In the genomic region with DNA sequence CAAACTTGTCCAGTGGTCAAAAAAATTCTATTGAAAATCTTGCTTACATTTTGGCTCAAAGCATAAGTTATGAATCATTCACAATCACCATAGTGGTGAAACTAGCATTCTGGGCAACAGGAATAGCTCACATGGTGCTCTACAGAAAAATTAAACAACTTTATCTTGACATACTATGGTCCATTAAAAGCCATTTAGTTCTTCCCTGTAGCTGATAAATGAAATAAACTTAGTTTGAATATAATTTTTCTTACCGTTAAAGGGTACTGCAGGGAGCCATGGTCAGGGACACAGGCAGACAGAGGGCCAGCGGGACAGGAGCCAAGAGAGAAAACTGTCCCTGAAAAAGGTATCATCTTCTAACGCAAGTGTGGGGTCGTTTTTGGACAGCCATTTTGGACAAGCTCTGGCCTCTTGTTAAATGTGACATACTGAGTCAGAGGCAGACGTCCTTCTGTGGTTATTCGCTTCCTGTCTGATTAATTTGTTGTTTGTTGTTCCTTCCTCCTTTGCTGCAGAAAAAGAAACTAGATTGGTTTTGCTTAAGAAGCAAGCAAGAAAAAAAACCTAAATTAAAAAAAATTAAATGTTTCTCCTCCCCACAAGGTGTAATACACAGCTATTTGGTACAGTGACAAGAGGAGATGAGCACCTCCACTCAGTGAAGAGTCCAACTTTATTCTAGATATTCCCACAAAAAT, we compare ENCODE assay signal across 8 cellular contexts. TPM values are rescaled to one million over a fixed set of nuclear protein-coding genes. Genes with fewer than 3 reads are reported as not detected.
DNase-seq lines count a peak whose midpoint lies in the region; ATAC-seq and TF ChIP-seq lines count a peak whose summit lies in the region.

A gene with protein sequence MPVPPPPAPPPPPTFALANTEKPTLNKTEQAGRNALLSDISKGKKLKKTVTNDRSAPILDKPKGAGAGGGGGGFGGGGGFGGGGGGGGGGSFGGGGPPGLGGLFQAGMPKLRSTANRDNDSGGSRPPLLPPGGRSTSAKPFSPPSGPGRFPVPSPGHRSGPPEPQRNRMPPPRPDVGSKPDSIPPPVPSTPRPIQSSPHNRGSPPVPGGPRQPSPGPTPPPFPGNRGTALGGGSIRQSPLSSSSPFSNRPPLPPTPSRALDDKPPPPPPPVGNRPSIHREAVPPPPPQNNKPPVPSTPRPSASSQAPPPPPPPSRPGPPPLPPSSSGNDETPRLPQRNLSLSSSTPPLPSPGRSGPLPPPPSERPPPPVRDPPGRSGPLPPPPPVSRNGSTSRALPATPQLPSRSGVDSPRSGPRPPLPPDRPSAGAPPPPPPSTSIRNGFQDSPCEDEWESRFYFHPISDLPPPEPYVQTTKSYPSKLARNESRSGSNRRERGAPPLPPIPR (minus strand): TSS at position 458 of the 701 bp plus-strand sequence. CDS start 12,231 bp downstream, outside the sequence.

- no peaks in the 10 kb centered on the region for H3K9me3 ChIP-seq in SJCRH30 (replicated peaks)
- H3K9me3 ChIP-seq in lung (ENCODE audit: control insufficient read depth in 2 of 2, insufficient read depth in 1 of 2, low read length in 1 of 2), result no peaks in the 10 kb centered on the region

- in situ Hi-C loops in brain microvascular endothelial cell (cut with HindIII; ENCODE audit: low pct_ligation_motif_present, low sequenced_read_pairs), result loop anchor here (25.0 kb wide), 1 partner anchor 90 kb away; no protein-coding TSS in a partner anchor

- H3K4me1 ChIP-seq in SJCRH30 (peaks cover 13% of the 10 kb centered on the region), lung (ENCODE audit: control insufficient read depth in 2 of 2, insufficient read depth in 2 of 2, low read length in 2 of 2) (peaks cover 0 to 6% of the 10 kb centered on the region in 2 donors)

- H3K36me3 ChIP-seq in SJCRH30 (no peaks in the 10 kb centered on the region), brain microvascular endothelial cell (replicated peaks) (no peaks in the 10 kb centered on the region), lung (ENCODE audit: control insufficient read depth in 2 of 2, insufficient read depth in 2 of 2, low read length in 2 of 2) (no peaks in the 10 kb centered on the region)

- ATAC-seq in HG02981 (IDR thresholded peaks at IDR 0.05; ENCODE audit: unreplicated experiment) (peak; percentile 51), lung (ENCODE audit: insufficient read depth, low FRiP score) (peak; percentile 12)

- H3K4me3 ChIP-seq in SJCRH30 (no peak within 1 kb of the TSS), brain microvascular endothelial cell (ENCODE audit: low read depth, low read length) (no peak within 1 kb of the TSS), lung (no peak within 1 kb of the TSS)

- H3K27me3 ChIP-seq in SJCRH30, result no peaks in the 10 kb centered on the region
- H3K27me3 ChIP-seq in brain microvascular endothelial cell (replicated peaks), result no peaks in the 10 kb centered on the region
- H3K27me3 ChIP-seq in lung (ENCODE audit: control insufficient read depth, insufficient read depth), result no peaks in the 10 kb centered on the region

- TF ChIP-seq CTCF in brain microvascular endothelial cell (IDR thresholded peaks at IDR 0.05; ENCODE audit: low read depth, low read length, missing control alignments), result no peak
- TF ChIP-seq CTCF in lung (IDR thresholded peaks at IDR 0.05; ENCODE audit: control extremely low read depth, extremely low read depth), result no peak

- WGBS in lung, 2 donors, result 16 to 33% methylated on average over 6 of the region's 6 CpGs

- H3K27ac ChIP-seq in SJCRH30 (no peak within 1 kb of the TSS), brain microvascular endothelial cell (peak within 1 kb of the TSS; percentile 78), lung (ENCODE audit: low read depth in 1 of 2, low read length in 1 of 2) (peak within 1 kb of the TSS in 1 of 2 donors; percentile 88)

- peak in 3 of 4 experiments; percentile 6 to 24 (median 7) for DNase-seq in activated CD4-positive, CD25-positive, alpha-beta regulatory T cell (lab: John Stamatoyannopoulos, UW)
- DNase-seq in activated CD4-positive, CD25-positive, alpha-beta regulatory T cell treated with anti-CD3 and anti-CD28 coated beads, Interleukin-2, amount 50 U/mL, for 72 hours, result no peak
- DNase-seq in SJCRH30 (no peak), brain microvascular endothelial cell (peak; percentile 69), lung (ENCODE audit: low spot score) (no peak), ureter (ENCODE audit: low spot score) (no peak), globus pallidus (ENCODE audit: low spot score) (no peak)

RNA-seq across cellular contexts. Expression of the gene that starts here (rescaled TPM):
- total RNA-seq in SJCRH30 (2014; rRNA removed; shearing (Covaris generic)), result 14.8 and 18.8 TPM in 2 replicates
- total RNA-seq in lung (10 to 100 TPM; 44.6 to 64.1 TPM), ureter (35.7 TPM)
- polyA plus RNA-seq in lung, result 10 to 100 TPM; 18.5 to 53.3 TPM

Comparison
In these comparisons a context has a peak if more than half of its experiments do, and no peak if none do; other contexts are left out.
1. DNase-seq: peak in activated CD4-positive, CD25-positive, alpha-beta regulatory T cell (3 of 4) and brain microvascular endothelial cell (single experiment); none in activated CD4-positive, CD25-positive, alpha-beta regulatory T cell treated with anti-CD3 and anti-CD28 coated beads, Interleukin-2, amount 50 U/mL, for 72 hours (single experiment), SJCRH30 (0 of 2), lung (single experiment), ureter (single experiment) and globus pallidus (single experiment).